ENCODE assay signal across 8 cellular contexts in genomic region chr6:79630400-79630882, GRCh38. TPM values are rescaled to one million over a fixed set of nuclear protein-coding genes. Genes with fewer than 3 reads are reported as not detected.
DNase-seq lines count a peak whose midpoint lies in the region; ATAC-seq and TF ChIP-seq lines count a peak whose summit lies in the region.

No MANE protein-coding gene starts in this region.

- no peak overlapping the region for H3K27ac ChIP-seq in cardiac muscle cell
- peak overlapping the region; percentile 73 to 88 for H3K27ac ChIP-seq in breast epithelium
- no peak overlapping the region for H3K27ac ChIP-seq in mesodermal cell (ENCODE audit: low read depth, low read length, severe bottlenecking)
- H3K27ac ChIP-seq in upper lobe of right lung: no peak overlapping the region

- no peaks in the 10 kb centered on the region for H3K36me3 ChIP-seq in cardiac muscle cell
- no peaks in the 10 kb centered on the region for H3K36me3 ChIP-seq in breast epithelium
- no peaks in the 10 kb centered on the region for H3K36me3 ChIP-seq in mesodermal cell (ENCODE audit: control insufficient read depth, insufficient read depth, low read length)
- H3K36me3 ChIP-seq in upper lobe of right lung: no peaks in the 10 kb centered on the region

- H3K27me3 ChIP-seq in cardiac muscle cell (no peaks in the 10 kb centered on the region), breast epithelium (no peaks in the 10 kb centered on the region), upper lobe of right lung (no peaks in the 10 kb centered on the region)

- peaks cover 10% of the 10 kb centered on the region for H3K4me1 ChIP-seq in cardiac muscle cell (ENCODE audit: low read depth)
- H3K4me1 ChIP-seq in breast epithelium: no peaks in the 10 kb centered on the region
- H3K4me1 ChIP-seq in mesodermal cell (ENCODE audit: control insufficient read depth, insufficient read depth, low read length, poor library complexity, severe bottlenecking): no peaks in the 10 kb centered on the region
- H3K4me1 ChIP-seq in upper lobe of right lung: peaks cover 8% of the 10 kb centered on the region

- no peak for TF ChIP-seq CTCF in cardiac muscle cell (IDR thresholded peaks at IDR 0.05; ENCODE audit: low read depth, low read length)
- no peak for TF ChIP-seq CTCF in breast epithelium (IDR thresholded peaks at IDR 0.05)
- TF ChIP-seq CTCF in upper lobe of right lung (IDR thresholded peaks at IDR 0.05): no peak

- WGBS in mesodermal cell (ENCODE audit: insufficient coverage in 2 of 2), 2 experiments: 5 to 84% methylated on average over 3 to 4 of the region's 8 CpGs

- TF ChIP-seq POLR2A in breast epithelium (IDR thresholded peaks at IDR 0.05): no peak

- ATAC-seq in Right ventricle myocardium inferior: no peak
- ATAC-seq in upper lobe of right lung: no peak
- ATAC-seq in GM21717 (IDR thresholded peaks at IDR 0.05; ENCODE audit: unreplicated experiment): no peak

- no peak for DNase-seq in cardiac muscle cell (ENCODE audit: low read depth in 1 of 2, low spot score in 1 of 2)
- DNase-seq in Right ventricle myocardium inferior (ENCODE audit: missing footprints): no peak
- DNase-seq in breast epithelium (ENCODE audit: low spot score in 2 of 2): no peak
- no peak for DNase-seq in upper lobe of right lung
- no peak for DNase-seq in Ammon's horn (ENCODE audit: low spot score)
- DNase-seq in activated CD4-positive, CD25-positive, alpha-beta regulatory T cell treated with anti-CD3 and anti-CD28 coated beads, Interleukin-2, amount 50 U/mL, for 72 hours: no peak

- H3K4me3 ChIP-seq in cardiac muscle cell: peak overlapping the region; percentile 66
- peak overlapping the region; percentile 60 to 78 (median 75) for H3K4me3 ChIP-seq in breast epithelium
- peak overlapping the region; percentile 71 for H3K4me3 ChIP-seq in mesodermal cell (ENCODE audit: extremely low read depth, insufficient read depth, low read length, poor library complexity, severe bottlenecking)
- peak overlapping the region; percentile 73 for H3K4me3 ChIP-seq in upper lobe of right lung

- intact Hi-C loops in Right ventricle myocardium inferior (cut with DNase I) (loop anchor here (5.0 kb wide), 1 partner anchor 42 kb away; no protein-coding TSS in a partner anchor), breast epithelium (cut with DNase I; ENCODE audit: low total_unique reads) (no loop called here), upper lobe of right lung (cut with DNase I) (no loop called here)

- H3K9me3 ChIP-seq in cardiac muscle cell (ENCODE audit: low read depth): no peaks in the 10 kb centered on the region
- H3K9me3 ChIP-seq in breast epithelium: no peaks in the 10 kb centered on the region
- H3K9me3 ChIP-seq in mesodermal cell (ENCODE audit: control insufficient read depth, low read length): no peaks in the 10 kb centered on the region
- H3K9me3 ChIP-seq in upper lobe of right lung: no peaks in the 10 kb centered on the region

RNA-seq across cellular contexts. Expression of gene SH3BGRL2, which starts 0.7 kb away (rescaled TPM):
- total RNA-seq in cardiac muscle cell: 35.0 and 36.1 TPM in 2 replicates
- 21.7 and 25.2 TPM in 2 replicates for polyA plus RNA-seq in cardiac muscle cell
- total RNA-seq in Right ventricle myocardium inferior: 7.9 TPM
- total RNA-seq in breast epithelium: 10 to 100 TPM; 31.8 to 54.4 (median 50.9) TPM
- 7.7 TPM for polyA plus RNA-seq in mesodermal cell (2013, experiment 1 of 2)
- 9.0 TPM for polyA plus RNA-seq in mesodermal cell (2013, experiment 2 of 2)
- total RNA-seq in upper lobe of right lung: 33.9 TPM

Comparison
In these comparisons a context has a peak if more than half of its experiments do, and no peak if none do; other contexts are left out.
1. H3K27ac ChIP-seq: peak in breast epithelium (2 of 2); none in cardiac muscle cell (single experiment), mesodermal cell (single experiment) and upper lobe of right lung (single experiment).
2. Peak in every context shown above with its lines, with median percentiles within 50 percentile points of each other: H3K4me3 ChIP-seq.